14 cellular contexts compared by ENCODE assay signal in genomic region chr16:50272111-50272571, GRCh38. TPM values are rescaled to one million over a fixed set of nuclear protein-coding genes. Genes with fewer than 3 reads are reported as not detected.
DNase-seq lines count a peak whose midpoint lies in the region; ATAC-seq and TF ChIP-seq lines count a peak whose summit lies in the region.
"Had no signal": no experiment of that assay in that cellular context is flagged by ENCODE, and none has a peak within 500 bp of the region (broad histone marks: within the 10 kb centered on the region; RNA-seq: fewer than 3 reads in every experiment).

No MANE protein-coding gene starts in this region.

- H3K4ac ChIP-seq in mesendoderm (ENCODE audit: low read depth, low read length): no peak overlapping the region

- peak overlapping the region; percentile 98 for H3K27ac Mint-ChIP-seq in activated T-cell treated with anti-CD3 and anti-CD28 coated beads, Interleukin-2, amount 50 U/mL, for 24 hours
- no peak overlapping the region for H3K27ac Mint-ChIP-seq in chondrocyte (ENCODE audit: unreplicated experiment)
- H3K27ac Mint-ChIP-seq: mesothelial cell of epicardium had no signal

- in situ Hi-C loops in Panc1 (cut with HindIII; ENCODE audit: low pct_unique_long_range_greater_than_20kb, low sequenced_read_pairs): no loop called here

- H3K4me3 Mint-ChIP-seq in activated T-cell treated with anti-CD3 and anti-CD28 coated beads, Interleukin-2, amount 50 U/mL, for 24 hours: no peak overlapping the region
- H3K4me3 Mint-ChIP-seq in chondrocyte (ENCODE audit: unreplicated experiment): no peak overlapping the region
- H3K4me3 Mint-ChIP-seq: mesothelial cell of epicardium had no signal

- H2BK5ac ChIP-seq in mesendoderm (ENCODE audit: low read length): no peak overlapping the region

- intact Hi-C loops in Panc1 (cut with micrococcal nuclease; ENCODE audit: unreplicated experiment): no loop called here
- intact Hi-C loops in sigmoid colon (cut with DNase I): no loop called here

- H3K36me3 ChIP-seq in Panc1 (ENCODE audit: control insufficient read depth, insufficient read depth, low read length): no peaks in the 10 kb centered on the region
- no peaks in the 10 kb centered on the region for H3K36me3 ChIP-seq in sigmoid colon
- H3K36me3 ChIP-seq in mesendoderm (ENCODE audit: control insufficient read depth, insufficient read depth, low read length): no peaks in the 10 kb centered on the region
- H3K36me3 ChIP-seq: pancreas, tibial nerve had no signal

- peak; percentile 42; the same call in 1 of the 2 replicates for ATAC-seq in Panc1
- ATAC-seq: PC-3 had no signal

- peaks cover 68% of the 10 kb centered on the region for H3K36me3 Mint-ChIP-seq in activated T-cell treated with anti-CD3 and anti-CD28 coated beads, Interleukin-2, amount 50 U/mL, for 24 hours (ENCODE audit: low read depth)
- no peaks in the 10 kb centered on the region for H3K36me3 Mint-ChIP-seq in chondrocyte (ENCODE audit: low read depth)
- H3K36me3 Mint-ChIP-seq: mesothelial cell of epicardium had no signal

- no TSS peak for BruUV-seq in Panc1 (replicated peaks; lab: Mats Ljungman, UMichigan)

- no peak overlapping the region for H3K18ac ChIP-seq in mesendoderm (ENCODE audit: low read length)

- WGBS in sigmoid colon, 2 donors: 77 to 88% methylated on average over 7 of the region's 7 CpGs
- no CpG with 5 or more reads among the region's 7 CpGs for WGBS in mesendoderm (ENCODE audit: extremely low coverage, insufficient coverage, low lambda C conversion rate)

- no peak for TF ChIP-seq POLR2A in sigmoid colon (IDR thresholded peaks at IDR 0.05)

- TF ChIP-seq CTCF in Panc1 (IDR thresholded peaks at IDR 0.05) (no peak), chondrocyte (IDR thresholded peaks at IDR 0.05) (no peak), sigmoid colon (IDR thresholded peaks at IDR 0.05) (no peak)

- no peaks in the 10 kb centered on the region for H3K9me3 Mint-ChIP-seq in activated T-cell treated with anti-CD3 and anti-CD28 coated beads, Interleukin-2, amount 50 U/mL, for 24 hours
- H3K9me3 Mint-ChIP-seq in chondrocyte (ENCODE audit: low read depth): no peaks in the 10 kb centered on the region
- H3K9me3 Mint-ChIP-seq: mesothelial cell of epicardium had no signal

- H3K9ac ChIP-seq in mesendoderm (ENCODE audit: low read length): no peak overlapping the region

- H3K27me3 Mint-ChIP-seq in activated T-cell treated with anti-CD3 and anti-CD28 coated beads, Interleukin-2, amount 50 U/mL, for 24 hours: no peaks in the 10 kb centered on the region
- no peaks in the 10 kb centered on the region for H3K27me3 Mint-ChIP-seq in chondrocyte (ENCODE audit: low read depth)

- H3K27ac ChIP-seq in Panc1 (ENCODE audit: low read length) (no peak overlapping the region), sigmoid colon (no peak overlapping the region), mesendoderm (ENCODE audit: low read depth, low read length) (no peak overlapping the region)
- H3K27ac ChIP-seq: pancreas, tibial nerve had no signal

- no peak for TF ChIP-seq EP300 in sigmoid colon (IDR thresholded peaks at IDR 0.05)

- no peaks in the 10 kb centered on the region for H3K79me1 ChIP-seq in mesendoderm (ENCODE audit: low read length)

- H2AK5ac ChIP-seq in mesendoderm (ENCODE audit: low read length): no peak overlapping the region

- peaks cover 94% of the 10 kb centered on the region for H3K4me1 Mint-ChIP-seq in activated T-cell treated with anti-CD3 and anti-CD28 coated beads, Interleukin-2, amount 50 U/mL, for 24 hours (ENCODE audit: low read depth)
- peaks cover 5% of the 10 kb centered on the region for H3K4me1 Mint-ChIP-seq in chondrocyte (ENCODE audit: low read depth)

- H3K4me1 ChIP-seq in Panc1 (ENCODE audit: control insufficient read depth, insufficient read depth, low read length) (no peaks in the 10 kb centered on the region; the same call in 1 of the 2 replicates), sigmoid colon (no peaks in the 10 kb centered on the region), mesendoderm (ENCODE audit: control insufficient read depth, low read depth, low read length) (peaks cover 1% of the 10 kb centered on the region)
- H3K4me1 ChIP-seq: pancreas had no signal

- H3K4me3 ChIP-seq in Panc1 (ENCODE audit: low read depth in 2 of 2, low read length in 2 of 2) (no peak overlapping the region), sigmoid colon (no peak overlapping the region), mesendoderm (ENCODE audit: low read length) (no peak overlapping the region)
- H3K4me3 ChIP-seq: pancreas, tibial nerve had no signal

- H3K27me3 ChIP-seq in Panc1 (ENCODE audit: control insufficient read depth, insufficient read depth, low read length) (no peaks in the 10 kb centered on the region), sigmoid colon (no peaks in the 10 kb centered on the region), mesendoderm (ENCODE audit: insufficient read depth, low read length, poor library complexity) (no peaks in the 10 kb centered on the region)
- H3K27me3 ChIP-seq: pancreas, tibial nerve had no signal

- DNase-seq in activated T-cell treated with anti-CD3 and anti-CD28 coated beads, Interleukin-2, amount 50 U/mL, for 24 hours: no peak
- DNase-seq in activated T-cell treated with anti-CD3 and anti-CD28 coated beads, Interleukin-2, amount 50 U/mL, for 48 hours: no peak
- DNase-seq in Panc1 (ENCODE audit: low read depth, low spot score) (no peak), chondrocyte (ENCODE audit: low spot score) (peak; percentile 77), sigmoid colon (peak; percentile 60), mesendoderm (no peak), GM19238 (ENCODE audit: insufficient read length, low spot score) (no peak), superior temporal gyrus (ENCODE audit: extremely low spot score) (no peak)
- DNase-seq: NCI-H446; PC-3; stimulated activated CD4-positive, alpha-beta T cell treated with anti-CD3 and anti-CD28 coated beads, Interleukin-15, amount 100 ng/mL, for 24 hours had no signal

- H4K5ac ChIP-seq in mesendoderm (ENCODE audit: low read length): no peak overlapping the region

- POLR2A ChIA-PET in Panc1 (lab: Charles Lee): no interaction called here

- CTCF ChIA-PET in Panc1 (lab: Charles Lee): interaction anchor here (0.5 kb wide), 1 partner anchor 628 kb away, joined by 3 read pairs; no protein-coding TSS in a partner anchor

- no peak overlapping the region for H3K4me2 ChIP-seq in mesendoderm (ENCODE audit: low read length)

- H3K9me3 ChIP-seq in Panc1 (ENCODE audit: control insufficient read depth, insufficient read depth, low read depth, low read length): no peaks in the 10 kb centered on the region
- no peaks in the 10 kb centered on the region for H3K9me3 ChIP-seq in sigmoid colon
- H3K9me3 ChIP-seq: pancreas, tibial nerve had no signal

- no peak overlapping the region for H4K8ac ChIP-seq in mesendoderm (ENCODE audit: low read depth, low read length)

- H2BK15ac ChIP-seq in mesendoderm (replicated peaks; ENCODE audit: low read depth): no peak overlapping the region

- no peak overlapping the region for H3K23ac ChIP-seq in mesendoderm (ENCODE audit: low read length)

- no peaks in the 10 kb centered on the region for H3K79me2 ChIP-seq in mesendoderm (ENCODE audit: control insufficient read depth, insufficient read depth, low read length)

- no peak overlapping the region for H3K56ac ChIP-seq in mesendoderm (ENCODE audit: low read length)

- no peak overlapping the region for H2BK120ac ChIP-seq in mesendoderm (ENCODE audit: low read depth, low read length)

RNA-seq across cellular contexts. Expression of gene ADCY7, which starts 5.8 kb away (rescaled TPM):
- total RNA-seq in Panc1 (2021; ENCODE audit: unreplicated experiment) (6.3 TPM), chondrocyte (8.8 to 11.8 TPM (median 9.1 TPM) in 3 replicates), sigmoid colon (10 to 100 TPM in 3 of 4 donors, 1 to 10 TPM in 1; 8.9 to 16.8 (median 11.3) TPM)
- polyA plus RNA-seq in Panc1 (2012; ENCODE audit: insufficient read length): 8.9 TPM
- polyA plus RNA-seq in sigmoid colon: 10 to 100 TPM in 1 of 3 donors, 1 to 10 TPM in 2; 1.2 to 24.0 (median 1.8) TPM
- polyA plus RNA-seq in mesendoderm (2013, experiment 1 of 2): 0.58 TPM
- 0.84 TPM for polyA plus RNA-seq in mesendoderm (2013, experiment 2 of 2)

Comparison
In these comparisons a context has a peak if more than half of its experiments do, and no peak if none do; other contexts are left out.
1. DNase-seq: peak in chondrocyte (single experiment) and sigmoid colon (single experiment); none in activated T-cell treated with anti-CD3 and anti-CD28 coated beads, Interleukin-2, amount 50 U/mL, for 24 hours (single experiment), activated T-cell treated with anti-CD3 and anti-CD28 coated beads, Interleukin-2, amount 50 U/mL, for 48 hours (0 of 2), Panc1 (single experiment), mesendoderm (single experiment), GM19238 (single experiment) and superior temporal gyrus (single experiment).